9 cellular contexts compared by ENCODE assay signal in the genomic region with DNA sequence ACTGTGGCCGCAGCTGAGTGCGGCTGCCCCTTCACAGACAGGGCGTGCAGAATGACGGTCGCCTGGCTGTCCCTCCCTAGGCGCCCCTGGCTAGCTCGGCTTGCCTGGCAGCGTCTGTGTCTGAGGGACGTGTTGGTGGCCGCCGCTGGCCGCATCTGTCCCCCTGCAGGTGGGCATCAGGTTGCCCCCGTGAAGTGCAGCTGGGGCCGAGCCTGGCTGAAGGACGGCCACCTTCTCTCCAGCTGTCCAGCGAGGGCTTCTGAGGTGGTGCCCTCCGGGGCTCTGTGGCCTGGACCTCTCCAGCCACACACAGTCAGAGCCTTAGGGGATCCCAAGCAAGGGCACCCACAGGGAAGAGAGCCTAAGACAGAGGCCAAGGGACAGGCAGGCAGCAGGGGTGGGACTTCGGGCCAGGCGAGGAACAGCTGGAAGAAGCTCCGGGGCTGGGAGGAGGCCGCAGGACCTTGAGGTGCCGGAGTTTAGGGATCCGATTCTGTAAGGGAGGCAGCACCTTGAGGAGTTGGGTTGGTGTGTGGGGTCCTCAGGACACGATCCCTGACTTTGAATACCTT.
DNase-seq lines count a peak whose midpoint lies in the region; ATAC-seq and TF ChIP-seq lines count a peak whose summit lies in the region.
"Had no signal": no experiment of that assay in that cellular context is flagged by ENCODE, and none has a peak within 500 bp of the region (broad histone marks: within the 10 kb centered on the region; RNA-seq: fewer than 3 reads in every experiment).

No MANE protein-coding gene starts in this region.

- intact Hi-C loops in HCT116 (cut with micrococcal nuclease) = no loop called here

- H3K27me3 ChIP-seq in HCT116 (ENCODE audit: insufficient read depth, low read length) (no peaks in the 10 kb centered on the region), smooth muscle cell (ENCODE audit: low read depth) (no peaks in the 10 kb centered on the region)

- RAD21 ChIA-PET in HCT116 (lab: Charles Lee; ENCODE audit: low non-redundant PET in 1 of 2, low total read pairs in 2 of 2, uncharacterized antibody in 2 of 2, unreplicated experiment in 2 of 2) = no interaction called here

- H3K4me3 ChIP-seq in HCT116 (replicated peaks in 1 of 2; ENCODE audit: low read depth in 1 of 2, low read length in 2 of 2) (peak overlapping the region; percentile 52 to 63; a peak in 3 of 4 replicates), iPS-18c (ENCODE audit: insufficient read depth, low read depth, low read length) (peak overlapping the region; percentile 77; the same call in 1 of the 2 replicates), smooth muscle cell (peak overlapping the region; percentile 67)

- H3K27ac ChIP-seq in HCT116 (ENCODE audit: low read depth, low read length) = peak overlapping the region; percentile 20; the same call in 1 of the 2 replicates
- H3K27ac ChIP-seq in smooth muscle cell (ENCODE audit: low read depth) = peak overlapping the region; percentile 79

- no peak for TF ChIP-seq RAD21 in HCT116 (IDR thresholded peaks at IDR 0.05; ENCODE audit: low read depth)

- H3K9me3 ChIP-seq in HCT116 (ENCODE audit: control insufficient read depth in 1 of 2, insufficient read depth in 1 of 2, low read depth in 1 of 2, low read length in 2 of 2) = no peaks in the 10 kb centered on the region
- H3K9me3 ChIP-seq in iPS-18c (ENCODE audit: control insufficient read depth, insufficient read depth, low read length) = no peaks in the 10 kb centered on the region
- H3K9me3 ChIP-seq in smooth muscle cell (replicated peaks; ENCODE audit: low read depth) = no peaks in the 10 kb centered on the region

- H3K4me3 Mint-ChIP-seq in activated naive CD8-positive, alpha-beta T cell = peak overlapping the region; percentile 87

- no peak for DNase-seq in HCT116 (ENCODE audit: low read depth, low spot score)
- DNase-seq in smooth muscle cell (lab: John Stamatoyannopoulos, UW; ENCODE audit: unreplicated experiment) = no peak
- DNase-seq in kidney tubule cell (ENCODE audit: low spot score) = no peak
- DNase-seq in HK-2 (ENCODE audit: unreplicated experiment) = no peak
- DNase-seq in SIG-M5 (lab: John Stamatoyannopoulos, UW) = no peak
- DNase-seq in NCI-H345 (lab: John Stamatoyannopoulos, UW) = no peak
- DNase-seq: activated effector memory CD4-positive, alpha-beta T cell treated with Interleukin-2 at 50 U/mL for 16 hours had no signal

- H3F3A ChIP-seq in smooth muscle cell (ENCODE audit: low read depth) = no peaks in the 10 kb centered on the region

- H3K4me1 Mint-ChIP-seq in activated naive CD8-positive, alpha-beta T cell (ENCODE audit: low read depth) = peaks cover 3% of the 10 kb centered on the region

- no peak for TF ChIP-seq POLR2A in HCT116 (IDR thresholded peaks at IDR 0.05; ENCODE audit: borderline replicate concordance, extremely low read depth, insufficient read depth, insufficient read length)

- H3K9me3 Mint-ChIP-seq in activated naive CD8-positive, alpha-beta T cell (ENCODE audit: low read depth) = no peaks in the 10 kb centered on the region

- POLR2A ChIA-PET in HCT116 (lab: Charles Lee) = interaction anchor here (1.3 kb wide), 1 partner anchor 14 kb away, joined by 3 read pairs; no protein-coding TSS in a partner anchor

- H2AFZ ChIP-seq in HCT116 (ENCODE audit: low read depth, low read length, poor library complexity, severe bottlenecking) = no peak overlapping the region
- H2AFZ ChIP-seq in smooth muscle cell (ENCODE audit: low read depth) = peak overlapping the region; percentile 88

- H4K20me1 ChIP-seq in HCT116 (ENCODE audit: insufficient read depth) (no peaks in the 10 kb centered on the region), smooth muscle cell (ENCODE audit: low read depth) (no peaks in the 10 kb centered on the region)

- BruUV-seq in HCT116 (replicated peaks; lab: Mats Ljungman, UMichigan) = no TSS peak

- H3K36me3 ChIP-seq in HCT116 (ENCODE audit: control insufficient read depth in 1 of 2, insufficient read depth in 2 of 2, low read length in 2 of 2) (no peaks in the 10 kb centered on the region), smooth muscle cell (ENCODE audit: low read depth) (no peaks in the 10 kb centered on the region)

- no peak for ATAC-seq in HCT116

- H3K4me1 ChIP-seq in HCT116 (ENCODE audit: control insufficient read depth in 1 of 2, insufficient read depth in 2 of 2, low read length in 2 of 2) (peaks cover 10 to 25% of the 10 kb centered on the region in 2 experiments; a peak in 3 of 4 replicates), smooth muscle cell (ENCODE audit: low read depth) (peaks cover 9% of the 10 kb centered on the region)

- 67% methylated on average over 24 of the region's 24 CpGs for WGBS in smooth muscle cell (ENCODE audit: low lambda C conversion rate)

- no peak overlapping the region for H3K27ac Mint-ChIP-seq in activated naive CD8-positive, alpha-beta T cell

- peaks cover 2% of the 10 kb centered on the region for H3K36me3 Mint-ChIP-seq in activated naive CD8-positive, alpha-beta T cell

- peak overlapping the region; percentile 97 for H3K4me2 ChIP-seq in HCT116 (ENCODE audit: low read length)
- peak overlapping the region; percentile 94 for H3K4me2 ChIP-seq in smooth muscle cell

- no peak for TF ChIP-seq CTCF in HCT116 (IDR thresholded peaks at IDR 0.05 in 2 of 3, conservative IDR thresholded peaks at IDR 0.05 in 1 of 3; ENCODE audit: borderline replicate concordance in 1 of 3, insufficient read depth in 1 of 3, low read depth in 2 of 3, low read length in 2 of 3)
- no peak for TF ChIP-seq CTCF in smooth muscle cell (IDR thresholded peaks at IDR 0.05; ENCODE audit: borderline replicate concordance, insufficient read depth, poor library complexity, severe bottlenecking)

- H3K79me2 ChIP-seq in HCT116 (ENCODE audit: insufficient read depth, low read length) (no peaks in the 10 kb centered on the region), smooth muscle cell (ENCODE audit: low read depth) (no peaks in the 10 kb centered on the region)

- no peaks in the 10 kb centered on the region for H3K9me2 ChIP-seq in HCT116 (ENCODE audit: insufficient read depth)

- H3K27me3 Mint-ChIP-seq in activated naive CD8-positive, alpha-beta T cell = peaks cover 4% of the 10 kb centered on the region

- CTCF ChIA-PET in HCT116 (lab: Charles Lee) = interaction anchor here (1.1 kb wide), 1 partner anchor 73 kb away, joined by 3 read pairs; no protein-coding TSS in a partner anchor

- H3K9ac ChIP-seq in HCT116 (ENCODE audit: low read length) = no peak overlapping the region
- peak overlapping the region; percentile 66 for H3K9ac ChIP-seq in smooth muscle cell (ENCODE audit: low read depth)

TF ChIP-seq in HCT116, 20 proteins besides CTCF, POLR2A, EP300 and RAD21:
- TF ChIP-seq ELF1 (IDR thresholded peaks at IDR 0.05; ENCODE audit: borderline replicate concordance, low read depth) (no peak), SRF (IDR thresholded peaks at IDR 0.05; ENCODE audit: low read depth) (no peak), TCF7L2 (IDR thresholded peaks at IDR 0.05; ENCODE audit: borderline replicate concordance, extremely low read depth, insufficient read depth, insufficient read length) (no peak), ZFX (IDR thresholded peaks at IDR 0.05) (no peak), EZH2 (IDR thresholded peaks at IDR 0.05) (no peak), FOSL1 (IDR thresholded peaks at IDR 0.05; ENCODE audit: low read depth) (no peak), CEBPB (IDR thresholded peaks at IDR 0.05; ENCODE audit: low read depth) (no peak)
- TF ChIP-seq, protein P1, sequence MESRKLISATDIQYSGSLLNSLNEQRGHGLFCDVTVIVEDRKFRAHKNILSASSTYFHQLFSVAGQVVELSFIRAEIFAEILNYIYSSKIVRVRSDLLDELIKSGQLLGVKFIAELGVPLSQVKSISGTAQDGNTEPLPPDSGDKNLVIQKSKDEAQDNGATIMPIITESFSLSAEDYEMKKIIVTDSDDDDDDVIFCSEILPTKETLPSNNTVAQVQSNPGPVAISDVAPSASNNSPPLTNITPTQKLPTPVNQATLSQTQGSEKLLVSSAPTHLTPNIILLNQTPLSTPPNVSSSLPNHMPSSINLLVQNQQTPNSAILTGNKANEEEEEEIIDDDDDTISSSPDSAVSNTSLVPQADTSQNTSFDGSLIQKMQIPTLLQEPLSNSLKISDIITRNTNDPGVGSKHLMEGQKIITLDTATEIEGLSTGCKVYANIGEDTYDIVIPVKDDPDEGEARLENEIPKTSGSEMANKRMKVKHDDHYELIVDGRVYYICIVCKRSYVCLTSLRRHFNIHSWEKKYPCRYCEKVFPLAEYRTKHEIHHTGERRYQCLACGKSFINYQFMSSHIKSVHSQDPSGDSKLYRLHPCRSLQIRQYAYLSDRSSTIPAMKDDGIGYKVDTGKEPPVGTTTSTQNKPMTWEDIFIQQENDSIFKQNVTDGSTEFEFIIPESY (IDR thresholded peaks at IDR 0.05; ENCODE audit: extremely low read depth, insufficient replicate concordance, low read length) = no peak
- TF ChIP-seq, protein P2, sequence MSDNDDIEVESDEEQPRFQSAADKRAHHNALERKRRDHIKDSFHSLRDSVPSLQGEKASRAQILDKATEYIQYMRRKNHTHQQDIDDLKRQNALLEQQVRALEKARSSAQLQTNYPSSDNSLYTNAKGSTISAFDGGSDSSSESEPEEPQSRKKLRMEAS (IDR thresholded peaks at IDR 0.05) = no peak
